1 cellular context compared by ENCODE assay signal in the genomic region with DNA sequence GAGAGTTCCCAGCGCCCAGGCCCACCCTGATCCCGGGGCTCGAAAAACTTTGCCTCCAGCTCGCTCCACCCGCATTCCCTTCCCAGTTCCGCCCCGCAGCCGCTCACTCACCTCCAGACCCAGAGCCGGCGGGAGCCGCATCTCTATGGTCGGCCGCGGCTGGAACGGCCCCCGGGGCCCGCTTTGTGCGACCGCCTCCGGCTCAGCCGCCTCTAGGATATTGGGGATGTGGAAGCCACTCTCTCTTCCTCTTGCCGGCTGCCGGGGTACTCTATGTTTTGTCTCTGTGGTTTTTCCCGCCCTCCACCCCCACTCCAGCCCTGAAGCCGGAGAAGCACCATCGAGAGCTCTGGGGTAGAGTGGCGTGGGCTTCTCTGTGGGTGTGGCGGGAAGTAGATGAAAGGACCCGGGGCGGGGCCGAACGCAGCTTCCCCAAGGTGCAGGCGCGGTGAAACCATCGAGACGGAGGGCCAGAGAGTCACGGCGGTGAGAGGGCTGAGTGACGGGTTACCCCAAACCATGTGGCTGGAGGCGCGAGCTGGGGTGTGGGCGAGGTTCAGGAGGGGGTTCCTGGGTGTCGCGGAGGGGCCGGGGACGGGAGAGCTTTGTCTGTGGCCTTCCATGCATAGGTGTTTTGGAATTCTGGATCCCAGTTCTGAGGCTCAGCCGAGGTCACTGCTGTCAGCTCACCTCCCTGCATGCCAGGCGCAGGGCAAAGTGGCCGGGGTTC.
A peak's percentile ranks its signal among the peaks of the same experiment; 100 is the strongest.
TF ChIP-seq lines count a peak whose summit lies in the region.

A gene with protein sequence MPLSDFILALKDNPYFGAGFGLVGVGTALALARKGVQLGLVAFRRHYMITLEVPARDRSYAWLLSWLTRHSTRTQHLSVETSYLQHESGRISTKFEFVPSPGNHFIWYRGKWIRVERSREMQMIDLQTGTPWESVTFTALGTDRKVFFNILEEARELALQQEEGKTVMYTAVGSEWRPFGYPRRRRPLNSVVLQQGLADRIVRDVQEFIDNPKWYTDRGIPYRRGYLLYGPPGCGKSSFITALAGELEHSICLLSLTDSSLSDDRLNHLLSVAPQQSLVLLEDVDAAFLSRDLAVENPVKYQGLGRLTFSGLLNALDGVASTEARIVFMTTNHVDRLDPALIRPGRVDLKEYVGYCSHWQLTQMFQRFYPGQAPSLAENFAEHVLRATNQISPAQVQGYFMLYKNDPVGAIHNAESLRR (plus strand): TSS at position 426 of the 730 bp plus-strand sequence. CDS start 1,305 bp downstream, outside the sequence.
A gene with protein sequence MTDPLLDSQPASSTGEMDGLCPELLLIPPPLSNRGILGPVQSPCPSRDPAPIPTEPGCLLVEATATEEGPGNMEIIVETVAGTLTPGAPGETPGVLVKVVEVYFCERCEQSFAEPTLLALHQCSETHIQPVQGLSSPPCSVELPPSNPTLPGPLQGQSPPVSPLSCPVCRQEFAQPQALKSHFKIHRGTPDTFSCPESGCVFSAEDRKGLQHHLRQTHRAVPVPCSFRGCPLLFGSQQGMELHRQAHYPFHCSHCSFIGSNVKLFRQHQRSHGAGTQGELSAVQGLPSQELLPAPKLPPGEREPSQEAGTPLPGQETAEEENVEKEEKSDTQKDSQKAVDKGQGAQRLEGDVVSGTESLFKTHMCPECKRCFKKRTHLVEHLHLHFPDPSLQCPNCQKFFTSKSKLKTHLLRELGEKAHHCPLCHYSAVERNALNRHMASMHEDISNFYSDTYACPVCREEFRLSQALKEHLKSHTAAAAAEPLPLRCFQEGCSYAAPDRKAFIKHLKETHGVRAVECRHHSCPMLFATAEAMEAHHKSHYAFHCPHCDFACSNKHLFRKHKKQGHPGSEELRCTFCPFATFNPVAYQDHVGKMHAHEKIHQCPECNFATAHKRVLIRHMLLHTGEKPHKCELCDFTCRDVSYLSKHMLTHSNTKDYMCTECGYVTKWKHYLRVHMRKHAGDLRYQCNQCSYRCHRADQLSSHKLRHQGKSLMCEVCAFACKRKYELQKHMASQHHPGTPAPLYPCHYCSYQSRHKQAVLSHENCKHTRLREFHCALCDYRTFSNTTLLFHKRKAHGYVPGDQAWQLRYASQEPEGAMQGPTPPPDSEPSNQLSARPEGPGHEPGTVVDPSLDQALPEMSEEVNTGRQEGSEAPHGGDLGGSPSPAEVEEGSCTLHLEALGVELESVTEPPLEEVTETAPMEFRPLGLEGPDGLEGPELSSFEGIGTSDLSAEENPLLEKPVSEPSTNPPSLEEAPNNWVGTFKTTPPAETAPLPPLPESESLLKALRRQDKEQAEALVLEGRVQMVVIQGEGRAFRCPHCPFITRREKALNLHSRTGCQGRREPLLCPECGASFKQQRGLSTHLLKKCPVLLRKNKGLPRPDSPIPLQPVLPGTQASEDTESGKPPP (N-terminal part only) (minus strand): TSS at position 366 of the 730 bp plus-strand sequence. CDS start 3,194 bp downstream, outside the sequence.

TF ChIP-seq in IMR-90, 13 proteins besides CTCF, POLR2A, EP300 and RAD21:
- TF ChIP-seq CHD1 (IDR thresholded peaks at IDR 0.05; ENCODE audit: low read depth, low read length) (no peak), MXI1 (IDR thresholded peaks at IDR 0.05; ENCODE audit: borderline replicate concordance, low read depth, low read length) (peak; percentile 90)
